ENCODE assay signal across 24 cellular contexts in genomic region chr4:113699772-113700171, GRCh38.
A peak's percentile ranks its signal among the peaks of the same experiment; 100 is the strongest.
DNase-seq lines count a peak whose midpoint lies in the region; ATAC-seq and TF ChIP-seq lines count a peak whose summit lies in the region.
"Had no signal": no experiment of that assay in that cellular context is flagged by ENCODE, and none has a peak within 500 bp of the region (broad histone marks: within the 10 kb centered on the region; RNA-seq: fewer than 3 reads in every experiment).

No MANE protein-coding gene starts in this region.

- DNase-seq in activated naive CD4-positive, alpha-beta T cell treated with anti-CD3 and anti-CD28 coated beads, Interleukin-2, amount 50 U/mL, for 72 hours (ENCODE audit: low spot score in 2 of 2): no peak
- DNase-seq in activated naive CD4-positive, alpha-beta T cell treated with anti-CD3 and anti-CD28 coated beads, Interleukin-2, amount 10 ng/mL, durations not matched to agents 7 days and 5 days: no peak
- DNase-seq in SJSA1 (ENCODE audit: low read depth in 1 of 2, low spot score in 2 of 2) (peak in 1 of 2 experiments; percentile 40), fibroblast of gingiva (ENCODE audit: low read depth) (peak; percentile 61), SHP77 (lab: John Stamatoyannopoulos, UW) (no peak)
- DNase-seq: activated effector memory CD4-positive, alpha-beta T cell treated with anti-CD3 and anti-CD28 coated beads, Interleukin-2, amount 50 U/mL, for 16 hours; CD8-positive, alpha-beta memory T cell; DMS53; left colon; NCI-H187 treated with DMSO at 0.1 percent for 48 hours; NCI-H446; NK-92 treated with Interleukin-12 subunit alpha and Interleukin-12 subunit beta, amount 100 ng/mL, for 24 hours; Peyer's patch; T-helper 9 cell had no signal

- H3K4me3 ChIP-seq in SJSA1: no peak overlapping the region
- H3K4me3 ChIP-seq in skeletal muscle satellite cell (ENCODE audit: low read length): no peak overlapping the region
- no peak overlapping the region for H3K4me3 ChIP-seq in gastroesophageal sphincter
- H3K4me3 ChIP-seq: K562, Peyer's patch, prostate gland, SK-N-MC had no signal

- no peak for TF ChIP-seq EP300 in gastroesophageal sphincter (IDR thresholded peaks at IDR 0.05)

- no peaks in the 10 kb centered on the region for H3K27me3 Mint-ChIP-seq in activated naive CD4-positive, alpha-beta T cell treated with anti-CD3 and anti-CD28 coated beads, Interleukin-2, amount 10 ng/mL, durations not matched to agents 7 days and 5 days
- H3K27me3 Mint-ChIP-seq: CD8-positive, alpha-beta memory T cell; dendritic cell treated with granulocyte-macrophage colony-stimulating factor and Interleukin-4, amounts not matched to agents 40 ng/mL and 50 ng/mL, for 4 days; natural killer cell treated with Interleukin-12 subunit alpha and Interleukin-12 subunit beta and Interleukin-15 and Interleukin-18, amount 100 ng/mL, for 72 hours had no signal

- TF ChIP-seq CTCF in gastroesophageal sphincter (IDR thresholded peaks at IDR 0.05): no peak

- CTCF ChIA-PET in activated naive CD4-positive, alpha-beta T cell treated with anti-CD3 and anti-CD28 coated beads, Interleukin-2, amount 10 ng/mL, durations not matched to agents 7 days and 5 days (lab: Charles Lee): no interaction called here

- no peak for ATAC-seq in activated naive CD4-positive, alpha-beta T cell treated with anti-CD3 and anti-CD28 coated beads, Interleukin-2, amount 50 U/mL, for 72 hours
- ATAC-seq in gastroesophageal sphincter: no peak
- no peak for ATAC-seq in HG03521 (IDR thresholded peaks at IDR 0.05; ENCODE audit: unreplicated experiment)
- ATAC-seq: activated CD4-positive, CD25-positive, alpha-beta regulatory T cell treated with anti-CD3 and anti-CD28 coated beads, Interleukin-2, amount 50 U/mL, for 24 hours; K562; left colon; natural killer cell treated with Interleukin-12 subunit alpha and Interleukin-12 subunit beta and Interleukin-15 and Interleukin-18, amount 100 ng/mL, for 72 hours had no signal

- no peaks in the 10 kb centered on the region for H3K4me1 Mint-ChIP-seq in activated naive CD4-positive, alpha-beta T cell treated with anti-CD3 and anti-CD28 coated beads, Interleukin-2, amount 10 ng/mL, durations not matched to agents 7 days and 5 days

- H3K27me3 ChIP-seq in SJSA1 (replicated peaks): no peaks in the 10 kb centered on the region
- no peaks in the 10 kb centered on the region for H3K27me3 ChIP-seq in skeletal muscle satellite cell (ENCODE audit: control insufficient read depth, insufficient read depth, low read length)
- no peaks in the 10 kb centered on the region for H3K27me3 ChIP-seq in gastroesophageal sphincter
- H3K27me3 ChIP-seq: Peyer's patch had no signal

- TF ChIP-seq POLR2A in gastroesophageal sphincter (IDR thresholded peaks at IDR 0.05): no peak

- H3K27ac Mint-ChIP-seq in activated naive CD4-positive, alpha-beta T cell treated with anti-CD3 and anti-CD28 coated beads, Interleukin-2, amount 50 U/mL, for 72 hours: peak overlapping the region; percentile 31 to 76
- H3K27ac Mint-ChIP-seq in activated naive CD4-positive, alpha-beta T cell treated with anti-CD3 and anti-CD28 coated beads, Interleukin-2, amount 10 ng/mL, durations not matched to agents 7 days and 5 days: no peak overlapping the region
- H3K27ac Mint-ChIP-seq: dendritic cell treated with granulocyte-macrophage colony-stimulating factor and Interleukin-4, amounts not matched to agents 40 ng/mL and 50 ng/mL, for 4 days; mesothelial cell of epicardium; natural killer cell treated with Interleukin-12 subunit alpha and Interleukin-12 subunit beta and Interleukin-15 and Interleukin-18, amount 100 ng/mL, for 72 hours had no signal

- peaks cover 4% of the 10 kb centered on the region; the same call in 1 of the 2 replicates for H3K36me3 ChIP-seq in SJSA1
- H3K36me3 ChIP-seq in skeletal muscle satellite cell (ENCODE audit: insufficient read depth, low read length): no peaks in the 10 kb centered on the region
- H3K36me3 ChIP-seq in gastroesophageal sphincter: no peaks in the 10 kb centered on the region
- H3K36me3 ChIP-seq: Peyer's patch, prostate gland had no signal

- peaks cover 31% of the 10 kb centered on the region for H3K4me1 ChIP-seq in SJSA1 (replicated peaks)
- peaks cover 23% of the 10 kb centered on the region for H3K4me1 ChIP-seq in skeletal muscle satellite cell (ENCODE audit: control insufficient read depth, insufficient read depth, low read length)
- H3K4me1 ChIP-seq in gastroesophageal sphincter: peaks cover 0 to 28% (median 0%) of the 10 kb centered on the region in 3 donors
- H3K4me1 ChIP-seq: prostate gland had no signal

- H3K4me3 Mint-ChIP-seq in activated naive CD4-positive, alpha-beta T cell treated with anti-CD3 and anti-CD28 coated beads, Interleukin-2, amount 10 ng/mL, durations not matched to agents 7 days and 5 days: no peak overlapping the region
- H3K4me3 Mint-ChIP-seq: CD8-positive, alpha-beta memory T cell; dendritic cell treated with granulocyte-macrophage colony-stimulating factor and Interleukin-4, amounts not matched to agents 40 ng/mL and 50 ng/mL, for 4 days; mesothelial cell of epicardium; natural killer cell treated with Interleukin-12 subunit alpha and Interleukin-12 subunit beta and Interleukin-15 and Interleukin-18, amount 100 ng/mL, for 72 hours had no signal

- WGBS in gastroesophageal sphincter (ENCODE audit: low coverage in 1 of 2), 2 donors: 87 to 92% methylated on average over 2 of the region's 2 CpGs

- peaks cover 4 to 10% of the 10 kb centered on the region in 2 donors for H3K9me3 Mint-ChIP-seq in activated naive CD4-positive, alpha-beta T cell treated with anti-CD3 and anti-CD28 coated beads, Interleukin-2, amount 50 U/mL, for 72 hours
- no peaks in the 10 kb centered on the region for H3K9me3 Mint-ChIP-seq in activated naive CD4-positive, alpha-beta T cell treated with anti-CD3 and anti-CD28 coated beads, Interleukin-2, amount 10 ng/mL, durations not matched to agents 7 days and 5 days
- H3K9me3 Mint-ChIP-seq: CD8-positive, alpha-beta memory T cell; dendritic cell treated with granulocyte-macrophage colony-stimulating factor and Interleukin-4, amounts not matched to agents 40 ng/mL and 50 ng/mL, for 4 days; mesothelial cell of epicardium; natural killer cell treated with Interleukin-12 subunit alpha and Interleukin-12 subunit beta and Interleukin-15 and Interleukin-18, amount 100 ng/mL, for 72 hours had no signal

- H3K27ac ChIP-seq in SJSA1 (peak overlapping the region; percentile 40), gastroesophageal sphincter (no peak overlapping the region)
- H3K27ac ChIP-seq: Peyer's patch, prostate gland, SK-N-MC had no signal

- H3K9me3 ChIP-seq in SJSA1 (replicated peaks): no peaks in the 10 kb centered on the region
- no peaks in the 10 kb centered on the region for H3K9me3 ChIP-seq in skeletal muscle satellite cell (replicated peaks; ENCODE audit: low read length)
- no peaks in the 10 kb centered on the region for H3K9me3 ChIP-seq in gastroesophageal sphincter
- H3K9me3 ChIP-seq: Peyer's patch, prostate gland had no signal

- peaks cover 6 to 35% of the 10 kb centered on the region in 2 donors for H3K36me3 Mint-ChIP-seq in activated naive CD4-positive, alpha-beta T cell treated with anti-CD3 and anti-CD28 coated beads, Interleukin-2, amount 50 U/mL, for 72 hours
- peaks cover 10% of the 10 kb centered on the region for H3K36me3 Mint-ChIP-seq in activated naive CD4-positive, alpha-beta T cell treated with anti-CD3 and anti-CD28 coated beads, Interleukin-2, amount 10 ng/mL, durations not matched to agents 7 days and 5 days
- H3K36me3 Mint-ChIP-seq: natural killer cell treated with Interleukin-12 subunit alpha and Interleukin-12 subunit beta and Interleukin-15 and Interleukin-18, amount 100 ng/mL, for 72 hours had no signal

- peak overlapping the region; percentile 6 for H3K9ac ChIP-seq in skeletal muscle satellite cell (ENCODE audit: low read depth, low read length)

- H3K4me2 ChIP-seq in skeletal muscle satellite cell (ENCODE audit: low read length): peak overlapping the region; percentile 48
